8 cellular contexts compared by ENCODE assay signal in genomic region chr1:52365091-52365745, GRCh38. TPM values are rescaled to one million over a fixed set of nuclear protein-coding genes. Genes with fewer than 3 reads are reported as not detected.
DNase-seq lines count a peak whose midpoint lies in the region; ATAC-seq and TF ChIP-seq lines count a peak whose summit lies in the region.

No MANE protein-coding gene starts in this region.

- ATAC-seq in CD4-positive, alpha-beta T cell (ENCODE audit: poor library complexity): no peak
- ATAC-seq in RWPE2 (ENCODE audit: low read depth): peak; percentile 40
- no peak for ATAC-seq in stimulated activated effector memory CD8-positive, alpha-beta T cell treated with anti-CD3 and anti-CD28 coated beads, Interleukin-12 subunit alpha, Interleukin-12 subunit beta, amount 100 ng/mL, for 72 hours

- CTCF ChIA-PET in CD4-positive, alpha-beta T cell (lab: Charles Lee): interaction anchor here (0.9 to 1.2 kb wide), 2 partner anchors 39 to 188 kb away, joined by 4 to 5 read pairs; partner anchors contain the start of genes ORC1, PRPF38A and TUT4

- H3K36me3 Mint-ChIP-seq in CD4-positive, alpha-beta T cell (ENCODE audit: low read depth): peaks cover 43% of the 10 kb centered on the region
- peaks cover 60% of the 10 kb centered on the region for H3K36me3 Mint-ChIP-seq in stimulated activated effector memory CD8-positive, alpha-beta T cell treated with anti-CD3 and anti-CD28 coated beads, Interleukin-12 subunit alpha, Interleukin-12 subunit beta, amount 100 ng/mL, for 72 hours

- no peaks in the 10 kb centered on the region for H3K27me3 ChIP-seq in CD4-positive, alpha-beta T cell (ENCODE audit: control insufficient read depth, insufficient read depth, low read length)
- H3K27me3 ChIP-seq in RWPE2 (ENCODE audit: insufficient read depth, poor library complexity, severe bottlenecking) (no peaks in the 10 kb centered on the region), layer of hippocampus (ENCODE audit: control insufficient read depth, insufficient read depth, low read length) (no peaks in the 10 kb centered on the region)

- POLR2A ChIA-PET in CD4-positive, alpha-beta T cell (lab: Charles Lee): interaction anchor here (0.7 to 3.0 kb wide), 14 partner anchors 9 to 361 kb away, joined by 3 to 61 read pairs (median 6); partner anchors contain the start of genes KTI12, ORC1, PRPF38A and SHISAL2A

- peak overlapping the region; percentile 96 for H3K27ac Mint-ChIP-seq in CD4-positive, alpha-beta T cell
- H3K27ac Mint-ChIP-seq in stimulated activated effector memory CD8-positive, alpha-beta T cell treated with anti-CD3 and anti-CD28 coated beads, Interleukin-12 subunit alpha, Interleukin-12 subunit beta, amount 100 ng/mL, for 72 hours: peak overlapping the region; percentile 99

- H3K4me3 ChIP-seq in RWPE2 (ENCODE audit: severe bottlenecking): peak overlapping the region; percentile 81

- no peak for DNase-seq in CD4-positive, alpha-beta T cell
- peak; percentile 4 for DNase-seq in GOT3 (lab: John Stamatoyannopoulos, UW)
- DNase-seq in RWPE2 (ENCODE audit: low spot score): no peak
- DNase-seq in stimulated activated effector memory CD8-positive, alpha-beta T cell treated with anti-CD3 and anti-CD28 coated beads, Interleukin-12 subunit alpha, Interleukin-12 subunit beta, amount 100 ng/mL, for 72 hours (ENCODE audit: low spot score in 2 of 2): peak in 1 of 2 donors; percentile 64
- DNase-seq in GM13976 (ENCODE audit: low spot score): no peak
- DNase-seq in effector CD4-positive, alpha-beta T cell: no peak

- peak overlapping the region; percentile 89 for H3K27ac ChIP-seq in CD4-positive, alpha-beta T cell (ENCODE audit: low read depth, low read length)
- H3K27ac ChIP-seq in RWPE2 (ENCODE audit: poor library complexity, severe bottlenecking): peak overlapping the region; percentile 82
- H3K27ac ChIP-seq in cingulate gyrus (ENCODE audit: low read depth, low read length): peak overlapping the region; percentile 81
- H3K27ac ChIP-seq in layer of hippocampus (ENCODE audit: low read depth, low read length): peak overlapping the region; percentile 92

- H3K27me3 Mint-ChIP-seq in CD4-positive, alpha-beta T cell: no peaks in the 10 kb centered on the region

- peaks cover 39% of the 10 kb centered on the region for H3K36me3 ChIP-seq in RWPE2 (ENCODE audit: low read depth)

- peaks cover 11% of the 10 kb centered on the region for H3K4me1 ChIP-seq in RWPE2 (ENCODE audit: insufficient read depth, poor library complexity, severe bottlenecking)

- H3K9me3 Mint-ChIP-seq in CD4-positive, alpha-beta T cell: no peaks in the 10 kb centered on the region
- H3K9me3 Mint-ChIP-seq in stimulated activated effector memory CD8-positive, alpha-beta T cell treated with anti-CD3 and anti-CD28 coated beads, Interleukin-12 subunit alpha, Interleukin-12 subunit beta, amount 100 ng/mL, for 72 hours: no peaks in the 10 kb centered on the region

- H3K9me3 ChIP-seq in CD4-positive, alpha-beta T cell (ENCODE audit: control insufficient read depth, low read length): no peaks in the 10 kb centered on the region
- H3K9me3 ChIP-seq in RWPE2 (ENCODE audit: severe bottlenecking): no peaks in the 10 kb centered on the region

- in situ Hi-C loops in GM13976 (cut with MboI; ENCODE audit: low sequenced_read_pairs, unreplicated experiment): no loop called here

- no peak for TF ChIP-seq CTCF in CD4-positive, alpha-beta T cell (IDR thresholded peaks at IDR 0.05)
- TF ChIP-seq CTCF in RWPE2 (IDR thresholded peaks at IDR 0.05; ENCODE audit: poor library complexity, severe bottlenecking) (no peak), GM13976 (IDR thresholded peaks at IDR 0.05; ENCODE audit: borderline replicate concordance, control extremely low read depth, extremely low read depth, insufficient read depth, missing control alignments) (no peak)

- intact Hi-C loops in CD4-positive, alpha-beta T cell (cut with DNase I, micrococcal nuclease): loop anchor here (5.0 to 10.0 kb wide), 8 partner anchors 57 to 1687 kb away; partner anchors contain the start of genes BTF3L4 (in 1 of the 2), FAF1 (in 1 of the 2), IFT25 (in 1 of the 2) and LRRC42 (in 1 of the 2)

- peaks cover 60% of the 10 kb centered on the region for H3K4me1 Mint-ChIP-seq in CD4-positive, alpha-beta T cell (ENCODE audit: low read depth)
- peaks cover 45% of the 10 kb centered on the region for H3K4me1 Mint-ChIP-seq in stimulated activated effector memory CD8-positive, alpha-beta T cell treated with anti-CD3 and anti-CD28 coated beads, Interleukin-12 subunit alpha, Interleukin-12 subunit beta, amount 100 ng/mL, for 72 hours

- H3K4me3 Mint-ChIP-seq in CD4-positive, alpha-beta T cell: peak overlapping the region; percentile 94
- peak overlapping the region; percentile 98 for H3K4me3 Mint-ChIP-seq in stimulated activated effector memory CD8-positive, alpha-beta T cell treated with anti-CD3 and anti-CD28 coated beads, Interleukin-12 subunit alpha, Interleukin-12 subunit beta, amount 100 ng/mL, for 72 hours

RNA-seq across cellular contexts. Expression of gene CC2D1B, which starts 0.8 kb away (rescaled TPM):
- 10 to 100 TPM; 46.5 to 47.5 TPM for total RNA-seq in CD4-positive, alpha-beta T cell

RNA-seq across cellular contexts. Expression of gene ORC1, which starts 39.0 kb away (rescaled TPM):
- total RNA-seq in CD4-positive, alpha-beta T cell: 1 to 10 TPM; 1.1 to 1.3 TPM

RNA-seq across cellular contexts. Expression of gene PRPF38A, which starts 39.2 kb away (rescaled TPM):
- 10 to 100 TPM; 56.2 to 63.6 TPM for total RNA-seq in CD4-positive, alpha-beta T cell
